27 cellular contexts compared by ENCODE assay signal in the genomic region with DNA sequence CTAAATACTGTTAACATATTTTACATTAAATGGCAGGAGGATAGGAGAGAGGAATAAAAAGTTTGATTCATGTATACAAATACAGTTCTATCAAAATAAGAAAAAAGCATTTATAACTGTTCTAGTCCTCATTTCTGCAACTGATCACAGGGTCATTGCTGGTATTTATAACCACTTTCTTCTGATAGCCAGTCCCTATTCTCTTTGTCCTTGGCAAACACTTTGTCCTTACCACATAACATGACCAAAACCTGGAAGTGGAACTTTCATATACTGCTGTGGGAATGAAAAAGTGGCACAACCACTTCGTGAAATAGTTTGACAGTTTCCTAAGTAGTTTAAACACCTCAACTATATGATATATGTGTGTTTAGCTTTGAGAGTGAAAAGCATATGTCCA.
"Had no signal": no experiment of that assay in that cellular context is flagged by ENCODE, and none has a peak within 500 bp of the region (broad histone marks: within the 10 kb centered on the region; RNA-seq: fewer than 3 reads in every experiment).

No MANE protein-coding gene starts in this region.

- H3K27ac Mint-ChIP-seq: natural killer cell; nephron progenitor cell; neural progenitor cell; stimulated activated naive B cell treated with anti-CD40 and anti-IgM and Interleukin-4, amounts not matched to agents 10 μg/mL and 1 μg/mL and 100 μg/mL, for 72 hours had no signal

- H3K36me3 ChIP-seq: lower lobe of right lung, neural progenitor cell, neutrophil, right atrium auricular region, stomach, thyroid gland, transverse colon, upper lobe of left lung, vagina had no signal

- H3K9me3 ChIP-seq: lower lobe of right lung, neutrophil, right atrium auricular region, stomach, testis, thyroid gland, transverse colon, upper lobe of left lung, vagina had no signal

- H3K4me1 Mint-ChIP-seq: neural progenitor cell had no signal

- H3K4me3 ChIP-seq: hepatocyte, lower lobe of right lung, neural progenitor cell, right atrium auricular region, skin epidermis, stomach, testis, thyroid gland, transverse colon, upper lobe of left lung, vagina had no signal

- H3K36me3 Mint-ChIP-seq: natural killer cell had no signal

- H3K27me3 Mint-ChIP-seq: naive B cell; stimulated activated naive B cell treated with anti-CD40 and anti-IgM and Interleukin-4, amounts not matched to agents 10 μg/mL and 1 μg/mL and 100 μg/mL, for 72 hours had no signal

- H3K4me3 Mint-ChIP-seq: naive B cell; natural killer cell; nephron progenitor cell; neural progenitor cell; stimulated activated naive B cell treated with anti-CD40 and anti-IgM and Interleukin-4, amounts not matched to agents 10 μg/mL and 1 μg/mL and 100 μg/mL, for 72 hours had no signal

- H3K27ac ChIP-seq: hepatocyte, lower lobe of right lung, neural progenitor cell, neutrophil, parathyroid adenoma, right atrium auricular region, skin epidermis, stomach, testis, thyroid gland, transverse colon, upper lobe of left lung, vagina had no signal

- H3K9me3 Mint-ChIP-seq: naive B cell, natural killer cell, neural progenitor cell had no signal

- H3K27me3 ChIP-seq: hepatocyte, neural progenitor cell, neutrophil, right atrium auricular region, stomach, testis, thyroid gland, transverse colon, upper lobe of left lung, vagina had no signal

- ATAC-seq: lower lobe of right lung; natural killer cell; sciatic nerve; stimulated activated naive B cell treated with anti-CD40 and anti-IgM and Interleukin-4, amounts not matched to agents 10 μg/mL and 1 μg/mL and 100 μg/mL, for 72 hours; stimulated activated naive CD8-positive, alpha-beta T cell treated with anti-CD3 and anti-CD28 coated beads, Interleukin-15, Interleukin-2, amounts not matched to agents 100 U/mL and 50 U/mL, for 24 hours had no signal

- H3K4me1 ChIP-seq: lower lobe of right lung, neural progenitor cell, parathyroid adenoma, testis, thyroid gland, upper lobe of left lung, vagina had no signal

- DNase-seq: islet precursor cell; lower lobe of right lung; mammary epithelial cell; mesenchymal stem cell; naive B cell; natural killer cell; nephron progenitor cell; occipital lobe; stimulated activated CD4-positive, alpha-beta T cell treated with anti-CD3 and anti-CD28 coated beads, Interleukin-12 subunit alpha, Interleukin-12 subunit beta, amount 100 ng/mL, for 4 hours; stimulated activated CD4-positive, alpha-beta T cell treated with anti-CD3 and anti-CD28 coated beads, Interleukin-15, amount 100 ng/mL, for 24 hours; stimulated activated CD4-positive, alpha-beta T cell treated with anti-CD3 and anti-CD28 coated beads, Interleukin-2, amount 100 ng/mL, for 24 hours; stimulated activated CD4-positive, alpha-beta T cell treated with anti-CD3 and anti-CD28 coated beads, Interleukin-4, amount 100 ng/mL, for 1 hour; stimulated activated naive B cell treated with anti-CD40 and anti-IgM and Interleukin-4, amounts not matched to agents 10 μg/mL and 1 μg/mL and 100 μg/mL, for 72 hours; stimulated activated naive CD8-positive, alpha-beta T cell treated with anti-CD3 and anti-CD28 coated beads, Interleukin-15, Interleukin-2, amounts not matched to agents 100 U/mL and 50 U/mL, for 24 hours; stomach; thyroid gland; transverse colon; upper lobe of left lung had no signal
